Comparison of ENCODE assay signal across 7 cellular contexts in the genomic region with DNA sequence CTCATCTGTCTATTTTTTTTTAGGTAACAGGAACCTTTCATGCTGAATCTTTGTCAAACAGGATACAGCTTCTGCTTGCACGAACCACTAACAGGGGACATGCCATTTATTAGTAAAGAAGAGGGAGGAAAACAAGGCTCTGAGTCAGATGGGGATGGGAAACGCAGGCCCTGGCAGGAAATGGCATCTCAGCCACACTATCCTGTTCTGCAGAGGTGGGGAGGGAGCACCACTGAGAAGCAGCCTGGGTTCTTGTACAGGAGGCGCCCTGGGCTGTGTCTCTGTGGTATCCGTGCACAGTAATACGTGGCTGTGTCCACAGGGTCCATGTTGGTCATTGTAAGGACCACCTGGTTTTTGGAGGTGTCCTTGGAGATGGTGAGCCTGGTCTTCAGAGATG.
A peak's percentile ranks its signal among the peaks of the same experiment; 100 is the strongest.
DNase-seq lines count a peak whose midpoint lies in the region; ATAC-seq and TF ChIP-seq lines count a peak whose summit lies in the region.
"Not testable (repeated sequence)": the region's sequence is repeated elsewhere in the genome, so short reads cannot be mapped to it uniquely, and the experiment has no call there.

No MANE protein-coding gene starts in this region.

- H3K36me3 ChIP-seq in DOHH2 (ENCODE audit: control insufficient read depth, low read length); KOPT-K1 (ENCODE audit: insufficient read depth, low read length): not testable (repeated sequence)

- not testable (repeated sequence) for H3K4me3 ChIP-seq in DOHH2 (ENCODE audit: low read length)

- TF ChIP-seq CTCF in DOHH2 (IDR thresholded peaks at IDR 0.05; ENCODE audit: low read depth, low read length, poor library complexity, severe bottlenecking), result not testable (repeated sequence)

- H3K9me3 ChIP-seq in DOHH2 (ENCODE audit: control insufficient read depth, insufficient read depth, low read length); KOPT-K1 (ENCODE audit: insufficient read depth, low read length, poor library complexity, severe bottlenecking); T-helper 17 cell (ENCODE audit: control insufficient read depth, low read length, poor library complexity, severe bottlenecking): not testable (repeated sequence)

- not testable (repeated sequence) for H3K4me2 ChIP-seq in DOHH2 (ENCODE audit: low read length)

- peak overlapping the region; percentile 95 for H3K27ac Mint-ChIP-seq in T-helper 17 cell
- peak overlapping the region; percentile 33 for H3K27ac Mint-ChIP-seq in activated CD4-positive, alpha-beta memory T cell treated with anti-CD3 and anti-CD28 coated beads for 36 hours
- not testable (repeated sequence) for H3K27ac Mint-ChIP-seq in activated T-cell treated with anti-CD3 and anti-CD28 coated beads, Interleukin-2, amount 50 U/mL, for 72 hours; stimulated activated naive CD8-positive, alpha-beta T cell treated with anti-CD3 and anti-CD28 coated beads, Interleukin-15, amount 100 ng/mL, for 72 hours
- H3K27ac Mint-ChIP-seq in central memory CD8-positive, alpha-beta T cell (ENCODE audit: low read depth), result peak overlapping the region; percentile 69

- CTCF ChIA-PET in activated CD4-positive, alpha-beta memory T cell treated with anti-CD3 and anti-CD28 coated beads for 36 hours (lab: Charles Lee), result not testable (repeated sequence)

- H3K9me2 ChIP-seq in DOHH2 (replicated peaks; ENCODE audit: control insufficient read depth, low read length), result not testable (repeated sequence)

- H3K4me1 ChIP-seq in DOHH2 (ENCODE audit: control insufficient read depth, low read length), result peaks cover 47% of the 10 kb centered on the region

- not testable (repeated sequence) for H3K27me3 Mint-ChIP-seq in T-helper 17 cell; activated CD4-positive, alpha-beta memory T cell treated with anti-CD3 and anti-CD28 coated beads for 36 hours; activated T-cell treated with anti-CD3 and anti-CD28 coated beads, Interleukin-2, amount 50 U/mL, for 72 hours (ENCODE audit: low read depth); central memory CD8-positive, alpha-beta T cell; stimulated activated naive CD8-positive, alpha-beta T cell treated with anti-CD3 and anti-CD28 coated beads, Interleukin-15, amount 100 ng/mL, for 72 hours

- not testable (repeated sequence) for H3K9me3 Mint-ChIP-seq in activated CD4-positive, alpha-beta memory T cell treated with anti-CD3 and anti-CD28 coated beads for 36 hours; activated T-cell treated with anti-CD3 and anti-CD28 coated beads, Interleukin-2, amount 50 U/mL, for 72 hours; central memory CD8-positive, alpha-beta T cell; stimulated activated naive CD8-positive, alpha-beta T cell treated with anti-CD3 and anti-CD28 coated beads, Interleukin-15, amount 100 ng/mL, for 72 hours

- not testable (repeated sequence) for H3F3A ChIP-seq in DOHH2 (ENCODE audit: control insufficient read depth, insufficient read depth)

- peak overlapping the region; percentile 84 for H3K4me3 Mint-ChIP-seq in T-helper 17 cell
- not testable (repeated sequence) for H3K4me3 Mint-ChIP-seq in activated CD4-positive, alpha-beta memory T cell treated with anti-CD3 and anti-CD28 coated beads for 36 hours
- H3K4me3 Mint-ChIP-seq in activated T-cell treated with anti-CD3 and anti-CD28 coated beads, Interleukin-2, amount 50 U/mL, for 72 hours, result peak overlapping the region in 1 of 2 donors; percentile 34
- H3K4me3 Mint-ChIP-seq in central memory CD8-positive, alpha-beta T cell, result peak overlapping the region; percentile 57
- H3K4me3 Mint-ChIP-seq in stimulated activated naive CD8-positive, alpha-beta T cell treated with anti-CD3 and anti-CD28 coated beads, Interleukin-15, amount 100 ng/mL, for 72 hours, result peak overlapping the region; percentile 3 to 9

- H4K20me1 ChIP-seq in DOHH2 (ENCODE audit: control insufficient read depth, insufficient read depth, low read depth, low read length), result not testable (repeated sequence)

- ATAC-seq in T-helper 17 cell, result peak; percentile 86
- peak; percentile 81 to 96 for ATAC-seq in activated T-cell treated with anti-CD3 and anti-CD28 coated beads, Interleukin-2, amount 50 U/mL, for 72 hours (replicated peaks in 1 of 2)
- peak; percentile 91 for ATAC-seq in central memory CD8-positive, alpha-beta T cell (replicated peaks; ENCODE audit: extremely low read depth, poor library complexity, severe bottlenecking)
- peak; percentile 87 for ATAC-seq in stimulated activated naive CD8-positive, alpha-beta T cell treated with anti-CD3 and anti-CD28 coated beads, Interleukin-15, amount 100 ng/mL, for 72 hours

- POLR2A ChIA-PET in activated CD4-positive, alpha-beta memory T cell treated with anti-CD3 and anti-CD28 coated beads for 36 hours (lab: Charles Lee), result not testable (repeated sequence)

- not testable (repeated sequence) for DNase-seq in T-helper 17 cell; activated CD4-positive, alpha-beta memory T cell treated with anti-CD3 and anti-CD28 coated beads for 36 hours; activated T-cell treated with anti-CD3 and anti-CD28 coated beads, Interleukin-2, amount 50 U/mL, for 72 hours; central memory CD8-positive, alpha-beta T cell (ENCODE audit: low spot score in 2 of 2); stimulated activated naive CD8-positive, alpha-beta T cell treated with anti-CD3 and anti-CD28 coated beads, Interleukin-15, amount 100 ng/mL, for 72 hours

- peak overlapping the region; percentile 75 for H3K27ac ChIP-seq in DOHH2 (ENCODE audit: low read depth, low read length)
- peak overlapping the region; percentile 52 for H3K27ac ChIP-seq in KOPT-K1 (ENCODE audit: low read depth, low read length, poor library complexity, severe bottlenecking)

- intact Hi-C loops in activated CD4-positive, alpha-beta memory T cell treated with anti-CD3 and anti-CD28 coated beads for 36 hours (cut with micrococcal nuclease), result not testable (repeated sequence)

- peaks cover 39% of the 10 kb centered on the region for H3K4me1 Mint-ChIP-seq in T-helper 17 cell
- H3K4me1 Mint-ChIP-seq in activated CD4-positive, alpha-beta memory T cell treated with anti-CD3 and anti-CD28 coated beads for 36 hours (ENCODE audit: low read depth), result peaks cover 43% of the 10 kb centered on the region
- H3K4me1 Mint-ChIP-seq in activated T-cell treated with anti-CD3 and anti-CD28 coated beads, Interleukin-2, amount 50 U/mL, for 72 hours (ENCODE audit: low read depth), result peaks cover 43% of the 10 kb centered on the region
- H3K4me1 Mint-ChIP-seq in central memory CD8-positive, alpha-beta T cell, result peaks cover 67% of the 10 kb centered on the region
- H3K4me1 Mint-ChIP-seq in stimulated activated naive CD8-positive, alpha-beta T cell treated with anti-CD3 and anti-CD28 coated beads, Interleukin-15, amount 100 ng/mL, for 72 hours, result peaks cover 53% of the 10 kb centered on the region

- not testable (repeated sequence) for H3K79me2 ChIP-seq in DOHH2 (ENCODE audit: control insufficient read depth, low read length)

- H3K27me3 ChIP-seq in DOHH2 (ENCODE audit: control insufficient read depth, low read length), result not testable (repeated sequence)

- not testable (repeated sequence) for H3K36me3 Mint-ChIP-seq in T-helper 17 cell (ENCODE audit: low read depth); activated CD4-positive, alpha-beta memory T cell treated with anti-CD3 and anti-CD28 coated beads for 36 hours; activated T-cell treated with anti-CD3 and anti-CD28 coated beads, Interleukin-2, amount 50 U/mL, for 72 hours (ENCODE audit: insufficient read depth in 2 of 2); central memory CD8-positive, alpha-beta T cell (ENCODE audit: insufficient read depth)
